1 cellular context compared by ENCODE assay signal in genomic region chr2:99081886-99082285, GRCh38.
TF ChIP-seq lines count a peak whose summit lies in the region.

No MANE protein-coding gene starts in this region.

TF ChIP-seq in HepG2, 621 proteins besides CTCF, POLR2A, EP300 and RAD21:
- TF ChIP-seq, protein P1, sequence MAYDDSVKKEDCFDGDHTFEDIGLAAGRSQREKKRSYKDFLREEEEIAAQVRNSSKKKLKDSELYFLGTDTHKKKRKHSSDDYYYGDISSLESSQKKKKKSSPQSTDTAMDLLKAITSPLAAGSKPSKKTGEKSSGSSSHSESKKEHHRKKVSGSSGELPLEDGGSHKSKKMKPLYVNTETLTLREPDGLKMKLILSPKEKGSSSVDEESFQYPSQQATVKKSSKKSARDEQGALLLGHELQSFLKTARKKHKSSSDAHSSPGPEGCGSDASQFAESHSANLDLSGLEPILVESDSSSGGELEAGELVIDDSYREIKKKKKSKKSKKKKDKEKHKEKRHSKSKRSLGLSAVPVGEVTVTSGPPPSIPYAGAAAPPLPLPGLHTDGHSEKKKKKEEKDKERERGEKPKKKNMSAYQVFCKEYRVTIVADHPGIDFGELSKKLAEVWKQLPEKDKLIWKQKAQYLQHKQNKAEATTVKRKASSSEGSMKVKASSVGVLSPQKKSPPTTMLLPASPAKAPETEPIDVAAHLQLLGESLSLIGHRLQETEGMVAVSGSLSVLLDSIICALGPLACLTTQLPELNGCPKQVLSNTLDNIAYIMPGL (CRISPR knock-in tag; IDR thresholded peaks at IDR 0.05; ENCODE audit: borderline replicate concordance in 1 of 2, low read depth in 1 of 2), result no peak
- TF ChIP-seq ZBTB7A (CRISPR knock-in tag; IDR thresholded peaks at IDR 0.05), result no peak
